ENCODE assay signal across 1 cellular context in genomic region chr1:95072532-95073419, GRCh38.
TF ChIP-seq lines count a peak whose summit lies in the region.

A gene with protein sequence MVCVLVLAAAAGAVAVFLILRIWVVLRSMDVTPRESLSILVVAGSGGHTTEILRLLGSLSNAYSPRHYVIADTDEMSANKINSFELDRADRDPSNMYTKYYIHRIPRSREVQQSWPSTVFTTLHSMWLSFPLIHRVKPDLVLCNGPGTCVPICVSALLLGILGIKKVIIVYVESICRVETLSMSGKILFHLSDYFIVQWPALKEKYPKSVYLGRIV (minus strand): TSS chr1:95072951. CDS start chr1:95072898, 53 bp downstream.

TF ChIP-seq in K562, 482 proteins besides CTCF, POLR2A, EP300 and RAD21 (continued from another document and continues in another):
- TF ChIP-seq AFF1 (IDR thresholded peaks at IDR 0.05; ENCODE audit: low read depth in 1 of 2, partially characterized antibody in 2 of 2) (peak; percentile 57 to 97), FOXA3 (CRISPR knock-in tag; conservative IDR thresholded peaks at IDR 0.05 in 1 of 2, IDR thresholded peaks at IDR 0.05 in 1 of 2) (no peak), PYGO2 (tag; IDR thresholded peaks at IDR 0.05) (no peak), NONO (IDR thresholded peaks at IDR 0.05; ENCODE audit: low read depth in 2 of 2, low read length in 1 of 2) (no peak), XRCC5 (IDR thresholded peaks at IDR 0.05; ENCODE audit: low read depth, low read length) (no peak), CC2D1A (IDR thresholded peaks at IDR 0.05) (no peak; the same call in 1 of the 2 replicates), BRF1 (IDR thresholded peaks at IDR 0.05; ENCODE audit: borderline replicate concordance, extremely low read depth, insufficient read length) (no peak), ZNF717 (CRISPR knock-in tag; IDR thresholded peaks at IDR 0.05) (no peak), ZNF644 (tag; IDR thresholded peaks at IDR 0.05; ENCODE audit: low read depth) (0 out of 2 replicates have a peak, but pooled peaks have one; percentile 67), IFI16 (CRISPR knock-in tag; IDR thresholded peaks at IDR 0.05) (no peak), HDGF (IDR thresholded peaks at IDR 0.05) (no peak), DNMT1 (IDR thresholded peaks at IDR 0.05) (no peak), NCOR1 (IDR thresholded peaks at IDR 0.05) (no peak), HMBOX1 (IDR thresholded peaks at IDR 0.05) (no peak), MTA2 (IDR thresholded peaks at IDR 0.05; ENCODE audit: low read depth) (peak; percentile 54), ZNF696 (CRISPR knock-in tag; conservative IDR thresholded peaks at IDR 0.05) (no peak), HES1 (IDR thresholded peaks at IDR 0.05; ENCODE audit: low read depth) (no peak), STAT5A (IDR thresholded peaks at IDR 0.05; ENCODE audit: borderline replicate concordance, low read length) (no peak), BCOR (IDR thresholded peaks at IDR 0.05) (no peak), ZNF24 (IDR thresholded peaks at IDR 0.05) (peak; percentile 60; the same call in 1 of the 2 replicates), BDP1 (IDR thresholded peaks at IDR 0.05; ENCODE audit: insufficient read depth, insufficient read length) (no peak), NR2C1 (IDR thresholded peaks at IDR 0.05) (peak; percentile 98), NR2C1 (tag; IDR thresholded peaks at IDR 0.05) (peak; percentile 99), BCL6 (CRISPR knock-in tag; IDR thresholded peaks at IDR 0.05) (0 out of 2 replicates have a peak, but pooled peaks have one; percentile 39), ZFPM2 (CRISPR knock-in tag; IDR thresholded peaks at IDR 0.05) (no peak), KDM1A (IDR thresholded peaks at IDR 0.05) (peak; percentile 45 to 67; a peak in 3 of 4 replicates), MBD1 (CRISPR knock-in tag; IDR thresholded peaks at IDR 0.05) (no peak), SIN3A (IDR thresholded peaks at IDR 0.05; ENCODE audit: borderline replicate concordance in 2 of 2, control insufficient read depth in 1 of 2, low read depth in 2 of 2, low read length in 2 of 2) (peak; percentile 76 to 84; a peak in 2 of 4 replicates), POU5F1 (IDR thresholded peaks at IDR 0.05; ENCODE audit: borderline replicate concordance, low read depth, low read length, partially characterized antibody) (peak; percentile 94), YY1 (IDR thresholded peaks at IDR 0.05; ENCODE audit: borderline replicate concordance in 1 of 3, control insufficient read depth in 1 of 3, extremely low read depth in 1 of 3, insufficient read depth in 3 of 3, insufficient read length in 1 of 3, insufficient replicate concordance in 2 of 3, low read depth in 1 of 3, low read length in 2 of 3) (peak in 1 of 3 experiments; percentile 22), CHD1 (IDR thresholded peaks at IDR 0.05; ENCODE audit: low read length) (no peak), U2AF2 (optimal IDR thresholded peaks at IDR 0.05; ENCODE audit: low read depth, low read length) (no peak), NFATC3 (IDR thresholded peaks at IDR 0.05) (no peak), ZNF436 (CRISPR knock-in tag; IDR thresholded peaks at IDR 0.05) (no peak), POLR2G (IDR thresholded peaks at IDR 0.05; ENCODE audit: low read depth, low read length) (peak; percentile 79), ZNF282 (CRISPR knock-in tag; IDR thresholded peaks at IDR 0.05) (no peak), TBL1XR1 (IDR thresholded peaks at IDR 0.05; ENCODE audit: low read length in 2 of 2) (0 out of 4 replicates have a peak, but pooled peaks of 1 of the 2 experiments have one; percentile 17), HDAC6 (IDR thresholded peaks at IDR 0.05; ENCODE audit: low read depth, low read length) (no peak), HDAC3 (IDR thresholded peaks at IDR 0.05; ENCODE audit: borderline replicate concordance, partially characterized antibody) (peak; percentile 82), FOXK2 (conservative IDR thresholded peaks at IDR 0.05 in 1 of 2, IDR thresholded peaks at IDR 0.05 in 1 of 2; ENCODE audit: low read depth in 2 of 2) (peak; percentile 80 to 83; a peak in 3 of 4 replicates), RHOXF2B (CRISPR knock-in tag; conservative IDR thresholded peaks at IDR 0.05) (no peak), RFX5 (IDR thresholded peaks at IDR 0.05; ENCODE audit: low read depth, low read length) (no peak), CHD4 (IDR thresholded peaks at IDR 0.05; ENCODE audit: insufficient read depth, insufficient replicate concordance, low read depth, low read length, poor library complexity, severe bottlenecking) (no peak), CBX5 (IDR thresholded peaks at IDR 0.05; ENCODE audit: borderline replicate concordance, low read depth) (no peak), ZKSCAN8 (CRISPR knock-in tag; IDR thresholded peaks at IDR 0.05) (no peak), XRCC3 (IDR thresholded peaks at IDR 0.05) (no peak), NEUROD1 (IDR thresholded peaks at IDR 0.05; ENCODE audit: borderline replicate concordance, low read depth, low read length, partially characterized antibody) (peak; percentile 75), NCOA2 (IDR thresholded peaks at IDR 0.05; ENCODE audit: partially characterized antibody in 2 of 2) (no peak), MLLT1 (IDR thresholded peaks at IDR 0.05) (no peak), MTA1 (IDR thresholded peaks at IDR 0.05; ENCODE audit: borderline replicate concordance) (0 out of 2 replicates have a peak, but pooled peaks have one; percentile 38), ZNF3 (CRISPR knock-in tag; IDR thresholded peaks at IDR 0.05) (no peak), ZNF512 (tag; IDR thresholded peaks at IDR 0.05) (no peak), CBX8 (IDR thresholded peaks at IDR 0.05; ENCODE audit: borderline replicate concordance, extremely low read depth, low read depth, low read length, poor library complexity, severe bottlenecking) (no peak), ZNF75A (CRISPR knock-in tag; IDR thresholded peaks at IDR 0.05) (no peak), SNIP1 (IDR thresholded peaks at IDR 0.05; ENCODE audit: low read depth) (no peak), ZNF354B (CRISPR knock-in tag; IDR thresholded peaks at IDR 0.05) (no peak)
- TF ChIP-seq, protein P1, sequence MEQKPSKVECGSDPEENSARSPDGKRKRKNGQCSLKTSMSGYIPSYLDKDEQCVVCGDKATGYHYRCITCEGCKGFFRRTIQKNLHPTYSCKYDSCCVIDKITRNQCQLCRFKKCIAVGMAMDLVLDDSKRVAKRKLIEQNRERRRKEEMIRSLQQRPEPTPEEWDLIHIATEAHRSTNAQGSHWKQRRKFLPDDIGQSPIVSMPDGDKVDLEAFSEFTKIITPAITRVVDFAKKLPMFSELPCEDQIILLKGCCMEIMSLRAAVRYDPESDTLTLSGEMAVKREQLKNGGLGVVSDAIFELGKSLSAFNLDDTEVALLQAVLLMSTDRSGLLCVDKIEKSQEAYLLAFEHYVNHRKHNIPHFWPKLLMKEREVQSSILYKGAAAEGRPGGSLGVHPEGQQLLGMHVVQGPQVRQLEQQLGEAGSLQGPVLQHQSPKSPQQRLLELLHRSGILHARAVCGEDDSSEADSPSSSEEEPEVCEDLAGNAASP (IDR thresholded peaks at IDR 0.05) = no peak
- TF ChIP-seq, protein P2, sequence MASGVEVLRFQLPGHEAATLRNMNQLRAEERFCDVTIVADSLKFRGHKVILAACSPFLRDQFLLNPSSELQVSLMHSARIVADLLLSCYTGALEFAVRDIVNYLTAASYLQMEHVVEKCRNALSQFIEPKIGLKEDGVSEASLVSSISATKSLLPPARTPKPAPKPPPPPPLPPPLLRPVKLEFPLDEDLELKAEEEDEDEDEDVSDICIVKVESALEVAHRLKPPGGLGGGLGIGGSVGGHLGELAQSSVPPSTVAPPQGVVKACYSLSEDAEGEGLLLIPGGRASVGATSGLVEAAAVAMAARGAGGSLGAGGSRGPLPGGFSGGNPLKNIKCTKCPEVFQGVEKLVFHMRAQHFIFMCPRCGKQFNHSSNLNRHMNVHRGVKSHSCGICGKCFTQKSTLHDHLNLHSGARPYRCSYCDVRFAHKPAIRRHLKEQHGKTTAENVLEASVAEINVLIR (CRISPR knock-in tag; IDR thresholded peaks at IDR 0.05) = no peak
